22 cellular contexts compared by ENCODE assay signal in the genomic region with DNA sequence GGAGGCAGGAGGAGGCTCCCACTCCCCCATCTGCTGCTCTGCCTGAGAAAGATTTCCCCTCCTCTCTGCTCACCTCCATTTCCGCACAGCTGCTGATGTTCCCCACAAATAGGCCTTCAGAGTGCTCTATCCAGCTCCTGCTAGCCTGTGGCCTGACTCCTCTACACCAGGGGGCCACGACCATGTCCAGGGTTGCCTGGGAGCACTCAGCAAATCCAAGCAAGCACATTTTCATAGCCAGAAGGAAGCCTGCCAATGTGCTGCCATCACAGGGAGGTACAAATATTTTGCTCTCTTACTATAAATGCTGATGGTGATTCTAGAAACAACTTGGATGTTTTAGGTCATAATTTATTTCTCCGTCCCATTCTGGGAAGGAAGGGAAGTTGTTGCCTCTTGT. TPM values are rescaled to one million over a fixed set of nuclear protein-coding genes. Genes with fewer than 3 reads are reported as not detected.
"Had no signal": no experiment of that assay in that cellular context is flagged by ENCODE, and none has a peak within 500 bp of the region (broad histone marks: within the 10 kb centered on the region; RNA-seq: fewer than 3 reads in every experiment).

No MANE protein-coding gene starts in this region.

- H3K4me3 Mint-ChIP-seq: natural killer cell had no signal

- H3K4me1 Mint-ChIP-seq: natural killer cell had no signal

- DNase-seq: caudate nucleus; cortex of kidney; dorsolateral prefrontal cortex; effector memory CD4-positive, alpha-beta T cell; gastrocnemius medialis; mucosa of descending colon; natural killer cell; psoas muscle; retina; sigmoid colon; stimulated activated CD4-positive, alpha-beta T cell treated with anti-CD3 and anti-CD28 coated beads, Interleukin-12 subunit alpha, Interleukin-12 subunit beta, amount 100 ng/mL, for 4 hours; stimulated activated naive CD4-positive, alpha-beta T cell treated with Interleukin-2 at 50 U/mL for 16 hours; upper lobe of right lung had no signal

- H3K9me3 ChIP-seq: esophagus muscularis mucosa, gastrocnemius medialis, mucosa of descending colon, psoas muscle, sigmoid colon, suprapubic skin, tibial nerve, upper lobe of right lung had no signal

- H3K27ac Mint-ChIP-seq: natural killer cell had no signal

- H3K4me3 ChIP-seq: dorsolateral prefrontal cortex, esophagus muscularis mucosa, gastrocnemius medialis, mucosa of descending colon, psoas muscle, sigmoid colon, skin epidermis, suprapubic skin, tibial nerve, upper lobe of right lung had no signal

- H3K27me3 ChIP-seq: esophagus muscularis mucosa, gastrocnemius medialis, sigmoid colon, tibial nerve, upper lobe of right lung had no signal

- ATAC-seq: gastrocnemius medialis, mucosa of descending colon, natural killer cell, psoas muscle, upper lobe of right lung had no signal

- H3K4me1 ChIP-seq: gastrocnemius medialis, psoas muscle, suprapubic skin, tibial nerve, upper lobe of right lung had no signal

- H3K36me3 Mint-ChIP-seq: natural killer cell had no signal

- H3K27ac ChIP-seq: dorsolateral prefrontal cortex, epithelial cell of prostate, esophagus muscularis mucosa, gastrocnemius medialis, psoas muscle, skin epidermis, suprapubic skin, tibial nerve, upper lobe of right lung had no signal

- H3K36me3 ChIP-seq: esophagus muscularis mucosa, gastrocnemius medialis, sigmoid colon, suprapubic skin, tibial nerve, upper lobe of right lung had no signal

- H3K9me3 Mint-ChIP-seq: natural killer cell had no signal

RNA-seq across cellular contexts. Expression of a gene that starts 17.3 kb away (rescaled TPM):
- total RNA-seq: fibroblast of villous mesenchyme, lung microvascular endothelial cell, myocyte had no signal
- polyA plus RNA-seq: keratinocyte had no signal
